ENCODE assay signal across 12 cellular contexts in genomic region chr5:56698463-56699381, GRCh38.
DNase-seq lines count a peak whose midpoint lies in the region; TF ChIP-seq lines count a peak whose summit lies in the region.
"Had no signal": no experiment of that assay in that cellular context is flagged by ENCODE, and none has a peak within 500 bp of the region (broad histone marks: within the 10 kb centered on the region; RNA-seq: fewer than 3 reads in every experiment).

No MANE protein-coding gene starts in this region.

- no peak for TF ChIP-seq POLR2A in esophagus muscularis mucosa (IDR thresholded peaks at IDR 0.05; ENCODE audit: low read depth)
- TF ChIP-seq POLR2A in prostate gland (IDR thresholded peaks at IDR 0.05): no peak

- peaks cover 81% of the 10 kb centered on the region for H3K4me1 ChIP-seq in OCI-LY1 (ENCODE audit: insufficient read depth, low read length, severe bottlenecking)
- peaks cover 27% of the 10 kb centered on the region for H3K4me1 ChIP-seq in cardiac muscle cell (ENCODE audit: low read depth)
- peaks cover 15 to 26% (median 19%) of the 10 kb centered on the region in 4 donors for H3K4me1 ChIP-seq in esophagus muscularis mucosa
- H3K4me1 ChIP-seq in prostate gland (replicated peaks): no peaks in the 10 kb centered on the region
- H3K4me1 ChIP-seq: adrenal gland had no signal

- H3K27ac Mint-ChIP-seq in activated CD4-positive, alpha-beta T cell treated with anti-CD3 and anti-CD28 coated beads, Interleukin-2, amount 10 ng/mL, durations not matched to agents 7 days and 5 days: peak overlapping the region; percentile 83
- H3K27ac Mint-ChIP-seq in progenitor cell of endocrine pancreas: peak overlapping the region; percentile 18

- H3K36me3 Mint-ChIP-seq in activated CD4-positive, alpha-beta T cell treated with anti-CD3 and anti-CD28 coated beads, Interleukin-2, amount 10 ng/mL, durations not matched to agents 7 days and 5 days (ENCODE audit: low read depth): peaks cover 19% of the 10 kb centered on the region
- H3K36me3 Mint-ChIP-seq in progenitor cell of endocrine pancreas (ENCODE audit: insufficient read depth): no peaks in the 10 kb centered on the region

- H3K27me3 ChIP-seq in OCI-LY1 (ENCODE audit: insufficient read depth, low read length) (no peaks in the 10 kb centered on the region), cardiac muscle cell (no peaks in the 10 kb centered on the region), esophagus muscularis mucosa (no peaks in the 10 kb centered on the region), prostate gland (replicated peaks; ENCODE audit: insufficient read depth) (no peaks in the 10 kb centered on the region)
- H3K27me3 ChIP-seq: adrenal gland had no signal

- in situ Hi-C loops in GM13977 (cut with MboI; ENCODE audit: low pct_unique_long_range_greater_than_20kb, low sequenced_read_pairs, unreplicated experiment): no loop called here

- H3K4me3 Mint-ChIP-seq in activated CD4-positive, alpha-beta T cell treated with anti-CD3 and anti-CD28 coated beads, Interleukin-2, amount 10 ng/mL, durations not matched to agents 7 days and 5 days: no peak overlapping the region
- H3K4me3 Mint-ChIP-seq in progenitor cell of endocrine pancreas (ENCODE audit: low read depth): no peak overlapping the region
- H3K4me3 Mint-ChIP-seq: stimulated activated naive CD8-positive, alpha-beta T cell treated with anti-CD3 and anti-CD28 coated beads, Interleukin-15, amount 100 ng/mL, for 72 hours had no signal

- peak overlapping the region; percentile 57 for H3K9ac ChIP-seq in OCI-LY1 (ENCODE audit: low read length)

- no peaks in the 10 kb centered on the region for H4K20me1 ChIP-seq in OCI-LY1 (ENCODE audit: insufficient read depth, low read length)

- H3K79me2 ChIP-seq in OCI-LY1 (ENCODE audit: insufficient read depth, low read length): no peaks in the 10 kb centered on the region

- H3F3A ChIP-seq in OCI-LY1 (ENCODE audit: insufficient read depth, low read length): no peaks in the 10 kb centered on the region

- no peak for TF ChIP-seq EP300 in esophagus muscularis mucosa (IDR thresholded peaks at IDR 0.05)

- DNase-seq in activated CD4-positive, alpha-beta T cell treated with anti-CD3 and anti-CD28 coated beads, Interleukin-2, amount 10 ng/mL, durations not matched to agents 7 days and 5 days: no peak
- no peak for DNase-seq in activated CD4-positive, alpha-beta T cell treated with anti-CD3 and anti-CD28 coated beads for 1 hour
- DNase-seq in cardiac muscle cell (ENCODE audit: low read depth in 1 of 2, low spot score in 1 of 2) (peak; percentile 16 to 57), progenitor cell of endocrine pancreas (ENCODE audit: low spot score, unreplicated experiment) (no peak), esophagus muscularis mucosa (ENCODE audit: extremely low spot score) (no peak), GM13977 (ENCODE audit: low spot score) (no peak), prostate gland (ENCODE audit: low spot score) (no peak)
- DNase-seq: adrenal gland; GDM1; NCI-H524; stimulated activated naive CD8-positive, alpha-beta T cell treated with anti-CD3 and anti-CD28 coated beads, Interleukin-15, amount 100 ng/mL, for 72 hours had no signal

- POLR2A ChIA-PET in activated CD4-positive, alpha-beta T cell treated with anti-CD3 and anti-CD28 coated beads, Interleukin-2, amount 10 ng/mL, durations not matched to agents 7 days and 5 days (lab: Charles Lee): interaction anchor here (0.7 kb wide), 1 partner anchor 30 kb away, joined by 3 read pairs; no protein-coding TSS in a partner anchor

- H3K27me3 Mint-ChIP-seq in activated CD4-positive, alpha-beta T cell treated with anti-CD3 and anti-CD28 coated beads, Interleukin-2, amount 10 ng/mL, durations not matched to agents 7 days and 5 days: no peaks in the 10 kb centered on the region
- peaks cover 11% of the 10 kb centered on the region for H3K27me3 Mint-ChIP-seq in progenitor cell of endocrine pancreas
- H3K27me3 Mint-ChIP-seq: stimulated activated naive CD8-positive, alpha-beta T cell treated with anti-CD3 and anti-CD28 coated beads, Interleukin-15, amount 100 ng/mL, for 72 hours had no signal

- H3K9me3 Mint-ChIP-seq in activated CD4-positive, alpha-beta T cell treated with anti-CD3 and anti-CD28 coated beads, Interleukin-2, amount 10 ng/mL, durations not matched to agents 7 days and 5 days: peaks cover 15% of the 10 kb centered on the region
- H3K9me3 Mint-ChIP-seq in progenitor cell of endocrine pancreas (ENCODE audit: low read depth): no peaks in the 10 kb centered on the region
- H3K9me3 Mint-ChIP-seq: stimulated activated naive CD8-positive, alpha-beta T cell treated with anti-CD3 and anti-CD28 coated beads, Interleukin-15, amount 100 ng/mL, for 72 hours had no signal

- no peaks in the 10 kb centered on the region for H3K9me2 ChIP-seq in OCI-LY1 (ENCODE audit: low read depth, low read length)

- CTCF ChIA-PET in activated CD4-positive, alpha-beta T cell treated with anti-CD3 and anti-CD28 coated beads, Interleukin-2, amount 10 ng/mL, durations not matched to agents 7 days and 5 days (lab: Charles Lee): interaction anchor here (0.5 to 2.0 kb wide), 5 partner anchors 8 to 154 kb away, joined by 3 to 7 read pairs (median 4); no protein-coding TSS in a partner anchor

- H2AFZ ChIP-seq in OCI-LY1 (ENCODE audit: low read length): peak overlapping the region; percentile 35; the same call in 1 of the 2 replicates

- H3K36me3 ChIP-seq in OCI-LY1 (ENCODE audit: insufficient read depth, low read length): no peaks in the 10 kb centered on the region
- H3K36me3 ChIP-seq in cardiac muscle cell: no peaks in the 10 kb centered on the region
- no peaks in the 10 kb centered on the region for H3K36me3 ChIP-seq in esophagus muscularis mucosa
- H3K36me3 ChIP-seq in prostate gland: no peaks in the 10 kb centered on the region
- H3K36me3 ChIP-seq: adrenal gland had no signal

- H3K4me1 Mint-ChIP-seq in activated CD4-positive, alpha-beta T cell treated with anti-CD3 and anti-CD28 coated beads, Interleukin-2, amount 10 ng/mL, durations not matched to agents 7 days and 5 days: peaks cover 74% of the 10 kb centered on the region
- peaks cover 21% of the 10 kb centered on the region for H3K4me1 Mint-ChIP-seq in progenitor cell of endocrine pancreas (ENCODE audit: low read depth)

- H3K27ac ChIP-seq in OCI-LY1 (ENCODE audit: low read depth, low read length, poor library complexity, severe bottlenecking) (peak overlapping the region; percentile 90), cardiac muscle cell (peak overlapping the region; percentile 72), esophagus muscularis mucosa (replicated peaks in 1 of 4) (no peak overlapping the region), prostate gland (no peak overlapping the region)
- H3K27ac ChIP-seq: adrenal gland had no signal

- TF ChIP-seq CTCF in OCI-LY1 (IDR thresholded peaks at IDR 0.05; ENCODE audit: low read length): no peak
- TF ChIP-seq CTCF in cardiac muscle cell (IDR thresholded peaks at IDR 0.05; ENCODE audit: low read depth, low read length): no peak
- no peak for TF ChIP-seq CTCF in progenitor cell of endocrine pancreas (IDR thresholded peaks at IDR 0.05; ENCODE audit: unreplicated experiment)
- TF ChIP-seq CTCF in esophagus muscularis mucosa (IDR thresholded peaks at IDR 0.05): no peak
- no peak for TF ChIP-seq CTCF in GM13977 (IDR thresholded peaks at IDR 0.05; ENCODE audit: extremely low read depth, insufficient read depth, missing control alignments)
- no peak for TF ChIP-seq CTCF in prostate gland (IDR thresholded peaks at IDR 0.05)

- WGBS in esophagus muscularis mucosa: 26% methylated on average over 5 of the region's 5 CpGs
- WGBS in prostate gland: 49% methylated on average over 5 of the region's 5 CpGs

- H3K4me3 ChIP-seq in OCI-LY1 (ENCODE audit: low read depth, low read length, poor library complexity, severe bottlenecking) (no peak overlapping the region), cardiac muscle cell (no peak overlapping the region), esophagus muscularis mucosa (no peak overlapping the region), prostate gland (no peak overlapping the region)
- H3K4me3 ChIP-seq: adrenal gland had no signal

- H3K9me3 ChIP-seq in OCI-LY1 (ENCODE audit: low read length) (no peaks in the 10 kb centered on the region), cardiac muscle cell (ENCODE audit: low read depth) (no peaks in the 10 kb centered on the region), esophagus muscularis mucosa (no peaks in the 10 kb centered on the region), prostate gland (no peaks in the 10 kb centered on the region)
- H3K9me3 ChIP-seq: adrenal gland had no signal

- peak overlapping the region; percentile 13; the same call in 1 of the 2 replicates for H3K4me2 ChIP-seq in OCI-LY1 (ENCODE audit: low read length)

- intact Hi-C loops in esophagus muscularis mucosa (cut with DNase I) (no loop called here), prostate gland (cut with DNase I) (no loop called here)

Comparison
In these comparisons a context has a peak if more than half of its experiments do, and no peak if none do; other contexts are left out.
1. DNase-seq: peak in cardiac muscle cell (2 of 2); none in activated CD4-positive, alpha-beta T cell treated with anti-CD3 and anti-CD28 coated beads, Interleukin-2, amount 10 ng/mL, durations not matched to agents 7 days and 5 days (single experiment), activated CD4-positive, alpha-beta T cell treated with anti-CD3 and anti-CD28 coated beads for 1 hour (single experiment), progenitor cell of endocrine pancreas (single experiment), esophagus muscularis mucosa (single experiment), GM13977 (single experiment) and prostate gland (single experiment).
2. H3K27ac ChIP-seq: peak in OCI-LY1 (single experiment) and cardiac muscle cell (single experiment); none in esophagus muscularis mucosa (0 of 4) and prostate gland (0 of 2).